ENCODE assay signal across 10 cellular contexts in genomic region chr10:119233123-119233820, GRCh38. TPM values are rescaled to one million over a fixed set of nuclear protein-coding genes. Genes with fewer than 3 reads are reported as not detected.
DNase-seq lines count a peak whose midpoint lies in the region; ATAC-seq and TF ChIP-seq lines count a peak whose summit lies in the region.
"Had no signal": no experiment of that assay in that cellular context is flagged by ENCODE, and none has a peak within 500 bp of the region (broad histone marks: within the 10 kb centered on the region; RNA-seq: fewer than 3 reads in every experiment).

No MANE protein-coding gene starts in this region.

- no peak overlapping the region for H3K9ac ChIP-seq in parathyroid adenoma

- no peaks in the 10 kb centered on the region for H3K27me3 Mint-ChIP-seq in CD4-positive, CD25-positive, alpha-beta regulatory T cell
- no peaks in the 10 kb centered on the region for H3K27me3 Mint-ChIP-seq in IgD-negative memory B cell
- H3K27me3 Mint-ChIP-seq in endothelial cell (ENCODE audit: unreplicated experiment) = peaks cover 16% of the 10 kb centered on the region

- H3K9me3 Mint-ChIP-seq in CD4-positive, CD25-positive, alpha-beta regulatory T cell = peaks cover 0 to 9% (median 0%) of the 10 kb centered on the region in 7 donors
- H3K9me3 Mint-ChIP-seq in IgD-negative memory B cell = peaks cover 0 to 6% (median 0%) of the 10 kb centered on the region in 3 donors
- H3K9me3 Mint-ChIP-seq in endothelial cell (ENCODE audit: unreplicated experiment) = no peaks in the 10 kb centered on the region

- H3K27ac ChIP-seq in CD4-positive, CD25-positive, alpha-beta regulatory T cell (ENCODE audit: insufficient read depth, low read length, poor library complexity, severe bottlenecking) = no peak overlapping the region
- H3K27ac ChIP-seq in parathyroid adenoma (peak overlapping the region; percentile 61), RWPE1 (no peak overlapping the region)

- peaks cover 91% of the 10 kb centered on the region for H3K79me2 ChIP-seq in parathyroid adenoma

- no peak overlapping the region for H2AFZ ChIP-seq in parathyroid adenoma

- POLR2A ChIA-PET in RWPE1 (lab: Yijun Ruan, JAX; ENCODE audit: low non-redundant PET) = no interaction called here

- peaks cover 18% of the 10 kb centered on the region for H3K36me3 Mint-ChIP-seq in CD4-positive, CD25-positive, alpha-beta regulatory T cell
- H3K36me3 Mint-ChIP-seq in IgD-negative memory B cell = peaks cover 6% of the 10 kb centered on the region
- peaks cover 27% of the 10 kb centered on the region for H3K36me3 Mint-ChIP-seq in endothelial cell (ENCODE audit: low read depth, unreplicated experiment)

- H3K4me1 Mint-ChIP-seq in CD4-positive, CD25-positive, alpha-beta regulatory T cell = peaks cover 25 to 66% (median 53%) of the 10 kb centered on the region in 4 donors
- H3K4me1 Mint-ChIP-seq in IgD-negative memory B cell (peaks cover 14 to 55% (median 39%) of the 10 kb centered on the region in 3 donors), endothelial cell (ENCODE audit: unreplicated experiment) (peaks cover 74% of the 10 kb centered on the region)

- TF ChIP-seq CTCF in endothelial cell (IDR thresholded peaks at IDR 0.05; ENCODE audit: unreplicated experiment) (no peak), parathyroid adenoma (IDR thresholded peaks at IDR 0.05) (no peak), RWPE1 (conservative IDR thresholded peaks at IDR 0.05; ENCODE audit: low read depth) (no peak)

- no peaks in the 10 kb centered on the region for H3K36me3 ChIP-seq in CD4-positive, CD25-positive, alpha-beta regulatory T cell (ENCODE audit: control insufficient read depth, insufficient read depth, low read length)
- no peaks in the 10 kb centered on the region for H3K36me3 ChIP-seq in parathyroid adenoma (ENCODE audit: control insufficient read depth, insufficient read depth, low read length)

- peaks cover 17% of the 10 kb centered on the region for H3K4me1 ChIP-seq in CD4-positive, CD25-positive, alpha-beta regulatory T cell (ENCODE audit: control insufficient read depth, insufficient read depth, low read length, poor library complexity, severe bottlenecking)
- peaks cover 61% of the 10 kb centered on the region for H3K4me1 ChIP-seq in parathyroid adenoma

- peak in 1 of 3 donors; percentile 15 for DNase-seq in CD4-positive, CD25-positive, alpha-beta regulatory T cell
- DNase-seq in endothelial cell (ENCODE audit: low spot score) (no peak), RWPE1 (ENCODE audit: low spot score) (no peak), iPS-NIHi7 (ENCODE audit: extremely low spot score) (no peak)
- DNase-seq: MM.1S, NCI-H524 had no signal

- peak overlapping the region in 2 of 3 donors; percentile 7 to 58 for H3K27ac Mint-ChIP-seq in CD4-positive, CD25-positive, alpha-beta regulatory T cell
- H3K27ac Mint-ChIP-seq in IgD-negative memory B cell (peak overlapping the region in 2 of 3 donors; percentile 81 to 83), endothelial cell (ENCODE audit: unreplicated experiment) (peak overlapping the region; percentile 99)

- no peaks in the 10 kb centered on the region for H3K27me3 ChIP-seq in CD4-positive, CD25-positive, alpha-beta regulatory T cell (ENCODE audit: control insufficient read depth, insufficient read depth, low read length)
- H3K27me3 ChIP-seq in parathyroid adenoma (ENCODE audit: control insufficient read depth, insufficient read depth, low read length) = no peaks in the 10 kb centered on the region

- CTCF ChIA-PET in RWPE1 (lab: Yijun Ruan, JAX) = interaction anchor here (0.6 to 1.0 kb wide), 2 partner anchors 13 to 26 kb away, joined by 3 to 4 read pairs; no protein-coding TSS in a partner anchor

- no peak overlapping the region for H3K4me3 Mint-ChIP-seq in CD4-positive, CD25-positive, alpha-beta regulatory T cell
- H3K4me3 Mint-ChIP-seq in IgD-negative memory B cell (peak overlapping the region in 1 of 4 donors; percentile 22), endothelial cell (ENCODE audit: unreplicated experiment) (peak overlapping the region; percentile 80)

- peak overlapping the region; percentile 49 for H3K4me2 ChIP-seq in parathyroid adenoma (ENCODE audit: low read length)

- no peak overlapping the region for H3K4me3 ChIP-seq in CD4-positive, CD25-positive, alpha-beta regulatory T cell (ENCODE audit: low read depth, low read length)
- H3K4me3 ChIP-seq in parathyroid adenoma (ENCODE audit: low read depth, low read length) = no peak overlapping the region

- no peak for ATAC-seq in CD4-positive, CD25-positive, alpha-beta regulatory T cell (ENCODE audit: low read depth in 2 of 2)
- ATAC-seq in GM19395 (IDR thresholded peaks at IDR 0.05; ENCODE audit: unreplicated experiment) (no peak), GM18517 (IDR thresholded peaks at IDR 0.05; ENCODE audit: unreplicated experiment) (no peak)

- H3K9me3 ChIP-seq in CD4-positive, CD25-positive, alpha-beta regulatory T cell (ENCODE audit: control insufficient read depth in 2 of 2, low read length in 2 of 2) = no peaks in the 10 kb centered on the region
- H3K9me3 ChIP-seq in parathyroid adenoma (ENCODE audit: control insufficient read depth, low read length) = no peaks in the 10 kb centered on the region

RNA-seq across cellular contexts. Expression of gene GRK5, which starts 25.9 kb away (rescaled TPM):
- 46.4 TPM for total RNA-seq in CD4-positive, CD25-positive, alpha-beta regulatory T cell
- polyA plus RNA-seq in CD4-positive, CD25-positive, alpha-beta regulatory T cell = 10 to 100 TPM in 3 of 4 donors, 1 to 10 TPM in 1; 5.1 to 14.7 (median 12.6) TPM
- 18.1 TPM for polyA plus RNA-seq in IgD-negative memory B cell
- 163 TPM for total RNA-seq in endothelial cell (ENCODE audit: unreplicated experiment)

RNA-seq across cellular contexts. Expression of gene PRDX3, which starts 54.7 kb away (rescaled TPM):
- total RNA-seq in CD4-positive, CD25-positive, alpha-beta regulatory T cell = 22.5 TPM
- polyA plus RNA-seq in CD4-positive, CD25-positive, alpha-beta regulatory T cell = 100 to 1,000 TPM in 3 of 4 donors, 10 to 100 TPM in 1; 97.1 to 140 (median 133) TPM
- polyA plus RNA-seq in IgD-negative memory B cell = 71.2 TPM
- 93.2 TPM for total RNA-seq in endothelial cell (ENCODE audit: unreplicated experiment)

Comparison
In these comparisons a context has a peak if more than half of its experiments do, and no peak if none do; other contexts are left out.
1. H3K27ac Mint-ChIP-seq: peak in every context shown above with its lines; median percentile 99 in endothelial cell; 82 in IgD-negative memory B cell; 32 in CD4-positive, CD25-positive, alpha-beta regulatory T cell.